8 cellular contexts compared by ENCODE assay signal in genomic region chr17:45050680-45051059, GRCh38. TPM values are rescaled to one million over a fixed set of nuclear protein-coding genes. Genes with fewer than 3 reads are reported as not detected.
DNase-seq lines count a peak whose midpoint lies in the region; ATAC-seq, FAIRE-seq and TF ChIP-seq lines count a peak whose summit lies in the region.

No MANE protein-coding gene starts in this region.

- POLR2A ChIA-PET in T-cell (lab: Charles Lee) = interaction anchor here in 1 of 2 donors (0.6 kb wide), 1 partner anchor 10 kb away, joined by 4 read pairs; no protein-coding TSS in a partner anchor

- H3K4me3 Mint-ChIP-seq in CD14-positive monocyte (peak overlapping the region; percentile 77 to 88), T-cell (peak overlapping the region; percentile 86 to 92 (median 87))

- H3K27ac ChIP-seq in lower lobe of right lung = peak overlapping the region; percentile 92

- CTCF ChIA-PET in T-cell (lab: Charles Lee) = interaction anchor here (0.5 to 1.3 kb wide), 4 partner anchors 29 to 267 kb away, joined by 3 to 10 read pairs (median 4); no protein-coding TSS in a partner anchor

- ATAC-seq in T-cell (replicated peaks in 1 of 4) (peak in 3 of 4 experiments; percentile 7 to 15 (median 13)), lower lobe of right lung (peak; percentile 9 to 34)
- ATAC-seq in stimulated activated naive CD8-positive, alpha-beta T cell treated with anti-CD3 and anti-CD28 coated beads, Interleukin-15, Interleukin-2, amounts not matched to agents 100 U/mL and 50 U/mL, for 24 hours = peak; percentile 16

- DNase-seq in CD14-positive monocyte (ENCODE audit: low spot score) = no peak
- DNase-seq in H7 = peak; percentile 54
- peak in 17 of 34 experiments; percentile 2 to 44 (median 12) for DNase-seq in T-cell
- DNase-seq in bronchial epithelial cell (ENCODE audit: low read depth) = no peak
- no peak for DNase-seq in lower lobe of right lung
- DNase-seq in stimulated activated naive CD8-positive, alpha-beta T cell treated with anti-CD3 and anti-CD28 coated beads, Interleukin-15, Interleukin-2, amounts not matched to agents 100 U/mL and 50 U/mL, for 24 hours = peak; percentile 63
- no peak for DNase-seq in globus pallidus (ENCODE audit: low spot score)
- DNase-seq in NCI-H446 (lab: John Stamatoyannopoulos, UW) = no peak

- H3K36me3 ChIP-seq in H7 (replicated peaks; ENCODE audit: control insufficient read depth, insufficient read depth, low read length) = no peaks in the 10 kb centered on the region; the same call in none of the 2 replicates
- H3K36me3 ChIP-seq in bronchial epithelial cell (ENCODE audit: control insufficient read depth, insufficient read depth, low read length) = no peaks in the 10 kb centered on the region
- H3K36me3 ChIP-seq in lower lobe of right lung = no peaks in the 10 kb centered on the region

- intact Hi-C loops in CD14-positive monocyte (cut with micrococcal nuclease) (loop anchor here in 1 of 2 donors (10.0 kb wide), 1 partner anchor 156 kb away; the partner anchor contains the start of gene EFTUD2), lower lobe of right lung (cut with DNase I) (no loop called here)

- H3K9me3 Mint-ChIP-seq in CD14-positive monocyte (no peaks in the 10 kb centered on the region), T-cell (no peaks in the 10 kb centered on the region)

- no peak for FAIRE-seq in bronchial epithelial cell (lab: Jason Lieb, UNC)

- H3K27ac Mint-ChIP-seq in CD14-positive monocyte = peak overlapping the region; percentile 83 to 91 (median 90)
- peak overlapping the region; percentile 98 for H3K27ac Mint-ChIP-seq in T-cell

- H3K4me1 Mint-ChIP-seq in CD14-positive monocyte (peaks cover 25% of the 10 kb centered on the region), T-cell (peaks cover 29 to 48% (median 46%) of the 10 kb centered on the region in 3 donors)

- TF ChIP-seq CTCF in CD14-positive monocyte (IDR thresholded peaks at IDR 0.05) = no peak
- no peak for TF ChIP-seq CTCF in bronchial epithelial cell (IDR thresholded peaks at IDR 0.05; ENCODE audit: insufficient read depth, low read length, severe bottlenecking)
- TF ChIP-seq CTCF in lower lobe of right lung (IDR thresholded peaks at IDR 0.05) = no peak

- peaks cover 0 to 2% (median 2%) of the 10 kb centered on the region in 3 donors for H3K27me3 Mint-ChIP-seq in CD14-positive monocyte (ENCODE audit: low read depth in 3 of 3)
- H3K27me3 Mint-ChIP-seq in T-cell = no peaks in the 10 kb centered on the region

- H3K27me3 ChIP-seq in H7 (ENCODE audit: control insufficient read depth, insufficient read depth, low read length) (no peaks in the 10 kb centered on the region), bronchial epithelial cell (ENCODE audit: control insufficient read depth, insufficient read depth, low read length) (no peaks in the 10 kb centered on the region), lower lobe of right lung (ENCODE audit: low read depth) (no peaks in the 10 kb centered on the region)

- no peaks in the 10 kb centered on the region for H3K9me3 ChIP-seq in lower lobe of right lung

- peak overlapping the region; percentile 77 for H3K4me3 ChIP-seq in H7 (ENCODE audit: insufficient read depth, low read depth, low read length)
- H3K4me3 ChIP-seq in bronchial epithelial cell (ENCODE audit: low read depth, low read length) = peak overlapping the region; percentile 73
- H3K4me3 ChIP-seq in lower lobe of right lung = peak overlapping the region; percentile 72

- H3K4me1 ChIP-seq in lower lobe of right lung = peaks cover 21% of the 10 kb centered on the region

- H3K36me3 Mint-ChIP-seq in CD14-positive monocyte (peaks cover 6 to 8% of the 10 kb centered on the region in 2 donors), T-cell (no peaks in the 10 kb centered on the region)

RNA-seq across cellular contexts. Expression of gene DCAKD, which starts 0.8 kb away (rescaled TPM):
- polyA plus RNA-seq in CD14-positive monocyte = 1 to 10 TPM; 6.6 to 8.7 TPM
- total RNA-seq in H7 (2014; rRNA removed; shearing (Covaris generic)) = 70.7 and 71.5 TPM in 2 replicates
- total RNA-seq in T-cell (10 to 100 TPM; 18.7 to 40.7 (median 29.7) TPM), bronchial epithelial cell (18.2 and 25.9 TPM in 2 replicates), lower lobe of right lung (20.1 TPM)

RNA-seq across cellular contexts. Expression of gene NMT1, which starts 10.4 kb away (rescaled TPM):
- polyA plus RNA-seq in CD14-positive monocyte = 10 to 100 TPM; 45.1 to 50.2 TPM
- total RNA-seq in H7 (2014; rRNA removed; shearing (Covaris generic)) = 111 and 115 TPM in 2 replicates
- total RNA-seq in T-cell = 100 to 1,000 TPM in 3 of 5 donors, 10 to 100 TPM in 2; 79.5 to 139 (median 125) TPM
- 48.1 and 54.2 TPM in 2 replicates for total RNA-seq in bronchial epithelial cell
- total RNA-seq in lower lobe of right lung = 117 TPM

Comparison
In these comparisons a context has a peak if more than half of its experiments do, and no peak if none do; other contexts are left out.
1. DNase-seq: peak in H7 (single experiment) and stimulated activated naive CD8-positive, alpha-beta T cell treated with anti-CD3 and anti-CD28 coated beads, Interleukin-15, Interleukin-2, amounts not matched to agents 100 U/mL and 50 U/mL, for 24 hours (single experiment); none in CD14-positive monocyte (single experiment), bronchial epithelial cell (single experiment), lower lobe of right lung (single experiment), globus pallidus (single experiment) and NCI-H446 (0 of 2).
2. Peak in every context shown above with its lines, with median percentiles within 50 percentile points of each other: H3K4me3 ChIP-seq and ATAC-seq.